In the genomic region with DNA sequence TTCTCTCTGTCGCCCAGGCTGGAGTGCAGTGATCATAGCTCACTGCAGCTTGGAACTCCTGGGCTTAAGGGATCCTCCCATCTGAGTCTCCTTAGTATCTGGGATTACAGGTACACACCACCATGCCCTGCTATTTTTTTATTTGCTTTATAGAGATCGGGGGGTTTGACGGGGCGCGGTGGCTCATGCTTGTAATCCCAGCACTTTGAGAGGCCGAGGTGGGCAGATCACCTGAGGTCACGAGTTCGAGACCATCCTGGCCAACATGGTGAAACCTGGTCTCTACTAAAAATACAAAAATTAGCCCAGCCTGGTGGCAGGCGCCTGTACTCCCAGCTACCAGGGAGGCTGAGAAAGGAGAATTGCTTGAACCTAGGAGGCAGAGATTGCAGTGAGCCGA, we compare ENCODE assay signal across 8 cellular contexts. TPM values are rescaled to one million over a fixed set of nuclear protein-coding genes. Genes with fewer than 3 reads are reported as not detected.
DNase-seq lines count a peak whose midpoint lies in the region; ATAC-seq, FAIRE-seq and TF ChIP-seq lines count a peak whose summit lies in the region.
"Not testable (repeated sequence)": the region's sequence is repeated elsewhere in the genome, so short reads cannot be mapped to it uniquely, and the experiment has no call there.

No MANE protein-coding gene starts in this region.

- not testable (repeated sequence) for H3K9me3 ChIP-seq in A673 (ENCODE audit: low read depth, low read length, poor library complexity, severe bottlenecking); HUES48 (ENCODE audit: control insufficient read depth, insufficient read depth, low read length); SJSA1 (replicated peaks); kidney (ENCODE audit: control insufficient read depth in 1 of 2, low read length in 2 of 2)

- not testable (repeated sequence) for TF ChIP-seq CTCF in A673 (conservative IDR thresholded peaks at IDR 0.05; ENCODE audit: low read depth, low read length); dorsolateral prefrontal cortex (IDR thresholded peaks at IDR 0.05 in 54 of 56, conservative IDR thresholded peaks at IDR 0.05 in 2 of 56; ENCODE audit: low read depth in 1 of 56, partially characterized antibody in 56 of 56); kidney (IDR thresholded peaks at IDR 0.05; ENCODE audit: borderline replicate concordance, extremely low read depth, insufficient read depth); nephron progenitor cell (IDR thresholded peaks at IDR 0.05)

- ATAC-seq in stimulated activated naive B cell treated with anti-CD40 and anti-IgM and Interleukin-4, amounts not matched to agents 10 μg/mL and 1 μg/mL and 100 μg/mL, for 72 hours (replicated peaks): not testable (repeated sequence)

- H3K27me3 Mint-ChIP-seq in activated naive CD4-positive, alpha-beta T cell treated with anti-CD3 and anti-CD28 coated beads for 36 hours (ENCODE audit: low read depth); nephron progenitor cell (ENCODE audit: low read depth, poor library complexity); stimulated activated naive B cell treated with anti-CD40 and anti-IgM and Interleukin-4, amounts not matched to agents 10 μg/mL and 1 μg/mL and 100 μg/mL, for 72 hours: not testable (repeated sequence)

- H3K4me1 Mint-ChIP-seq in activated naive CD4-positive, alpha-beta T cell treated with anti-CD3 and anti-CD28 coated beads for 36 hours (ENCODE audit: low read depth): peaks cover 26% of the 10 kb centered on the region
- peaks cover 37% of the 10 kb centered on the region for H3K4me1 Mint-ChIP-seq in nephron progenitor cell
- H3K4me1 Mint-ChIP-seq in stimulated activated naive B cell treated with anti-CD40 and anti-IgM and Interleukin-4, amounts not matched to agents 10 μg/mL and 1 μg/mL and 100 μg/mL, for 72 hours: peaks cover 19 to 42% of the 10 kb centered on the region in 2 donors

- POLR2A ChIA-PET in A673 (lab: Charles Lee; ENCODE audit: low non-redundant PET): not testable (repeated sequence)

- not testable (repeated sequence) for H3K9me3 Mint-ChIP-seq in activated naive CD4-positive, alpha-beta T cell treated with anti-CD3 and anti-CD28 coated beads for 36 hours; nephron progenitor cell; stimulated activated naive B cell treated with anti-CD40 and anti-IgM and Interleukin-4, amounts not matched to agents 10 μg/mL and 1 μg/mL and 100 μg/mL, for 72 hours

- peak overlapping the region; percentile 81 for H3K27ac Mint-ChIP-seq in activated naive CD4-positive, alpha-beta T cell treated with anti-CD3 and anti-CD28 coated beads for 36 hours
- H3K27ac Mint-ChIP-seq in nephron progenitor cell: peak overlapping the region; percentile 53
- H3K27ac Mint-ChIP-seq in stimulated activated naive B cell treated with anti-CD40 and anti-IgM and Interleukin-4, amounts not matched to agents 10 μg/mL and 1 μg/mL and 100 μg/mL, for 72 hours: peak overlapping the region; percentile 79

- not testable (repeated sequence) for H3K27ac ChIP-seq in A673 (ENCODE audit: low read depth, low read length, poor library complexity, severe bottlenecking); SJSA1
- H3K27ac ChIP-seq in HUES48 (ENCODE audit: low read depth, low read length): peak overlapping the region; percentile 32
- H3K27ac ChIP-seq in dorsolateral prefrontal cortex: peak overlapping the region; percentile 53 to 99 (median 96)
- peak overlapping the region in 1 of 2 donors; percentile 88 for H3K27ac ChIP-seq in kidney (ENCODE audit: low read depth in 2 of 2, low read length in 2 of 2)

- intact Hi-C loops in A673 (cut with micrococcal nuclease; ENCODE audit: unreplicated experiment); kidney (cut with DNase I): not testable (repeated sequence)
- intact Hi-C loops in activated naive CD4-positive, alpha-beta T cell treated with anti-CD3 and anti-CD28 coated beads for 36 hours (cut with micrococcal nuclease): loop anchor here (2.0 to 10.0 kb wide), 6 partner anchors 152 to 1120 kb away; a partner anchor contains a TSS
- intact Hi-C loops in dorsolateral prefrontal cortex (cut with DNase I): loop anchor here (2.0 to 10.0 kb wide), 7 partner anchors 45 to 222 kb away; a partner anchor contains a TSS

- H3K4me3 ChIP-seq in A673 (ENCODE audit: low read depth, low read length, poor library complexity, severe bottlenecking): peak overlapping the region; percentile 100
- H3K4me3 ChIP-seq in HUES48 (ENCODE audit: low read depth, low read length): peak overlapping the region; percentile 30; the same call in 1 of the 2 replicates
- peak overlapping the region; percentile 96; the same call in 1 of the 2 replicates for H3K4me3 ChIP-seq in SJSA1
- H3K4me3 ChIP-seq in dorsolateral prefrontal cortex: peak overlapping the region in 58 of 59 donors; percentile 42 to 100 (median 94)
- H3K4me3 ChIP-seq in kidney (ENCODE audit: low read length in 2 of 2): peak overlapping the region; percentile 55 to 74

- not testable (repeated sequence) for H3K4me1 ChIP-seq in A673 (ENCODE audit: insufficient read depth, low read length, poor library complexity, severe bottlenecking); HUES48 (ENCODE audit: control insufficient read depth, insufficient read depth, low read length); SJSA1 (replicated peaks); kidney (ENCODE audit: control insufficient read depth in 1 of 2, insufficient read depth in 1 of 2, low read depth in 1 of 2, low read length in 2 of 2)

- peak overlapping the region; percentile 71 for H3K4me3 Mint-ChIP-seq in activated naive CD4-positive, alpha-beta T cell treated with anti-CD3 and anti-CD28 coated beads for 36 hours
- H3K4me3 Mint-ChIP-seq in nephron progenitor cell: peak overlapping the region; percentile 77
- H3K4me3 Mint-ChIP-seq in stimulated activated naive B cell treated with anti-CD40 and anti-IgM and Interleukin-4, amounts not matched to agents 10 μg/mL and 1 μg/mL and 100 μg/mL, for 72 hours: not testable (repeated sequence)

- not testable (repeated sequence) for H3K36me3 ChIP-seq in A673 (ENCODE audit: insufficient read depth, low read length, poor library complexity, severe bottlenecking); kidney (ENCODE audit: control insufficient read depth in 1 of 2, insufficient read depth in 2 of 2, low read length in 2 of 2)
- peaks cover 13% of the 10 kb centered on the region for H3K36me3 ChIP-seq in HUES48 (ENCODE audit: control insufficient read depth, insufficient read depth, low read length)
- peaks cover 17% of the 10 kb centered on the region for H3K36me3 ChIP-seq in SJSA1

- BruUV-seq in A673 (replicated peaks; lab: Mats Ljungman, UMichigan): not testable (repeated sequence)

- H3K9ac ChIP-seq in HUES48 (ENCODE audit: low read depth, low read length); kidney (ENCODE audit: low read length in 2 of 2): not testable (repeated sequence)

- FAIRE-seq in kidney (lab: Jason Lieb, UNC): not testable (repeated sequence)

- CTCF ChIA-PET in A673 (lab: Charles Lee): not testable (repeated sequence)
- CTCF ChIA-PET in activated naive CD4-positive, alpha-beta T cell treated with anti-CD3 and anti-CD28 coated beads for 36 hours (lab: Charles Lee): interaction anchor here (1.2 kb wide), 1 partner anchor 30 kb away, joined by 3 read pairs; no protein-coding TSS in a partner anchor

- not testable (repeated sequence) for H3K36me3 Mint-ChIP-seq in activated naive CD4-positive, alpha-beta T cell treated with anti-CD3 and anti-CD28 coated beads for 36 hours (ENCODE audit: low read depth)
- H3K36me3 Mint-ChIP-seq in nephron progenitor cell (ENCODE audit: low read depth): peaks cover 22% of the 10 kb centered on the region
- peaks cover 11 to 12% of the 10 kb centered on the region in 2 donors for H3K36me3 Mint-ChIP-seq in stimulated activated naive B cell treated with anti-CD40 and anti-IgM and Interleukin-4, amounts not matched to agents 10 μg/mL and 1 μg/mL and 100 μg/mL, for 72 hours

- not testable (repeated sequence) for H3K27me3 ChIP-seq in A673 (replicated peaks; ENCODE audit: insufficient read depth, low read depth, low read length, poor library complexity); HUES48 (ENCODE audit: control insufficient read depth, insufficient read depth, low read length); SJSA1 (replicated peaks); dorsolateral prefrontal cortex

- DNase-seq in A673 (ENCODE audit: low spot score); SJSA1 (ENCODE audit: low read depth in 1 of 2, low spot score in 2 of 2); activated naive CD4-positive, alpha-beta T cell treated with anti-CD3 and anti-CD28 coated beads for 36 hours; dorsolateral prefrontal cortex; kidney; nephron progenitor cell; stimulated activated naive B cell treated with anti-CD40 and anti-IgM and Interleukin-4, amounts not matched to agents 10 μg/mL and 1 μg/mL and 100 μg/mL, for 72 hours: not testable (repeated sequence)

RNA-seq across cellular contexts. Expression of a gene that starts 0.7 kb away (rescaled TPM):
- 107 and 114 TPM in 2 replicates for total RNA-seq in A673 (2021)
- total RNA-seq in SJSA1 (2014; rRNA removed; shearing (Covaris generic)): 39.8 and 50.6 TPM in 2 replicates
- 10 to 100 TPM; 33.3 to 36.1 TPM for total RNA-seq in activated naive CD4-positive, alpha-beta T cell treated with anti-CD3 and anti-CD28 coated beads for 36 hours
- 10 to 100 TPM; 43.4 to 73.4 (median 57.3) TPM for total RNA-seq in dorsolateral prefrontal cortex
- total RNA-seq in kidney: 50.9 TPM
- 26.7 TPM for polyA plus RNA-seq in kidney (ENCODE audit: insufficient read depth, low read depth, low replicate concordance)

Comparison
In these comparisons a context has a peak if more than half of its experiments do, and no peak if none do; other contexts are left out.
1. H3K4me3 ChIP-seq: peak in every context shown above with its lines; median percentile 100 in A673; 96 in SJSA1; 94 in dorsolateral prefrontal cortex; 64 in kidney; 30 in HUES48.